ENCODE assay signal across 1 cellular context in genomic region chr10:15373199-15373598, GRCh38.
TF ChIP-seq lines count a peak whose summit lies in the region.

No MANE protein-coding gene starts in this region.

TF ChIP-seq in HepG2, 621 proteins besides CTCF, POLR2A, EP300 and RAD21 (continued from another document):
- no peak for TF ChIP-seq ZNF512 (CRISPR knock-in tag; IDR thresholded peaks at IDR 0.05)
